9 cellular contexts compared by ENCODE assay signal in genomic region chr14:72613196-72613974, GRCh38.
DNase-seq lines count a peak whose midpoint lies in the region; ATAC-seq and TF ChIP-seq lines count a peak whose summit lies in the region.
"Had no signal": no experiment of that assay in that cellular context is flagged by ENCODE, and none has a peak within 500 bp of the region (broad histone marks: within the 10 kb centered on the region; RNA-seq: fewer than 3 reads in every experiment).

No MANE protein-coding gene starts in this region.

- H3K9ac ChIP-seq in neuronal stem cell (ENCODE audit: low read depth, low read length, poor library complexity) = no peak overlapping the region

- H2BK15ac ChIP-seq in neuronal stem cell (ENCODE audit: low read length) = peak overlapping the region; percentile 40

- H3K14ac ChIP-seq in neuronal stem cell (ENCODE audit: low read length) = no peak overlapping the region

- H3K36me3 ChIP-seq in neuronal stem cell (replicated peaks in 1 of 2; ENCODE audit: control insufficient read depth in 2 of 2, insufficient read depth in 2 of 2, low read length in 2 of 2) (no peaks in the 10 kb centered on the region), A673 (ENCODE audit: insufficient read depth, low read length, poor library complexity, severe bottlenecking) (no peaks in the 10 kb centered on the region)

- H3K4me3 ChIP-seq in fibroblast of mammary gland (ENCODE audit: control insufficient read depth, low read depth, low read length) (no peak overlapping the region), neuronal stem cell (ENCODE audit: low read length in 2 of 2) (no peak overlapping the region), A673 (ENCODE audit: low read depth, low read length, poor library complexity, severe bottlenecking) (no peak overlapping the region)

- intact Hi-C loops in A673 (cut with micrococcal nuclease; ENCODE audit: unreplicated experiment) = no loop called here

- H3K4me2 ChIP-seq in neuronal stem cell (ENCODE audit: insufficient read depth, low read length, poor library complexity, severe bottlenecking) = no peak overlapping the region

- DNase-seq in Daoy (ENCODE audit: low read depth) (peak; percentile 57), NCI-H510A treated with DMSO at 0.1 percent for 48 hours (lab: John Stamatoyannopoulos, UW) (peak; percentile 35), fibroblast of mammary gland (ENCODE audit: low read depth) (peak; percentile 22), neuronal stem cell (ENCODE audit: low spot score) (no peak), A673 (ENCODE audit: low spot score) (no peak), SHP77 treated with DMSO at 0.1 percent for 48 hours (lab: John Stamatoyannopoulos, UW) (no peak), NCI-H82 (lab: John Stamatoyannopoulos, UW) (no peak)

- TF ChIP-seq CTCF in fibroblast of mammary gland (conservative IDR thresholded peaks at IDR 0.05; ENCODE audit: control insufficient read depth, insufficient read depth, low read depth, low read length) (no peak), A673 (conservative IDR thresholded peaks at IDR 0.05; ENCODE audit: low read depth, low read length) (no peak)

- H4K8ac ChIP-seq in neuronal stem cell (ENCODE audit: low read depth, low read length) = no peak overlapping the region

- BruUV-seq in A673 (replicated peaks; lab: Mats Ljungman, UMichigan) = no TSS peak

- H2AFZ ChIP-seq in neuronal stem cell (ENCODE audit: low read length) = peak overlapping the region; percentile 67

- WGBS in neuronal stem cell (ENCODE audit: extremely low coverage in 2 of 2, insufficient read length in 2 of 2, insufficient replicate concordance in 1 of 2), 2 donors = no CpG with 5 or more reads among the region's 13 CpGs

- H3K27ac ChIP-seq in neuronal stem cell (replicated peaks; ENCODE audit: low read length) = no peak overlapping the region
- H3K27ac ChIP-seq in A673 (ENCODE audit: low read depth, low read length, poor library complexity, severe bottlenecking) = no peak overlapping the region
- H3K27ac ChIP-seq: HL-60 had no signal

- H3K18ac ChIP-seq in neuronal stem cell (ENCODE audit: low read length) = no peak overlapping the region

- H3K4me1 ChIP-seq in neuronal stem cell (ENCODE audit: control insufficient read depth in 2 of 2, insufficient read depth in 1 of 2, low read depth in 1 of 2, low read length in 2 of 2) (peaks cover 12 to 22% of the 10 kb centered on the region in 2 donors), A673 (ENCODE audit: insufficient read depth, low read length, poor library complexity, severe bottlenecking) (no peaks in the 10 kb centered on the region)

- no peak overlapping the region for H4K91ac ChIP-seq in neuronal stem cell (ENCODE audit: low read depth, low read length, poor library complexity)

- CTCF ChIA-PET in A673 (lab: Charles Lee) = no interaction called here

- no peaks in the 10 kb centered on the region for H3K27me3 ChIP-seq in neuronal stem cell (ENCODE audit: control insufficient read depth in 3 of 3, insufficient read depth in 3 of 3, low read depth in 1 of 3, low read length in 3 of 3)
- H3K27me3 ChIP-seq in A673 (replicated peaks; ENCODE audit: insufficient read depth, low read depth, low read length, poor library complexity) = no peaks in the 10 kb centered on the region

- POLR2A ChIA-PET in A673 (lab: Charles Lee; ENCODE audit: low non-redundant PET) = no interaction called here

- no peak for ATAC-seq in HG03139 (IDR thresholded peaks at IDR 0.05; ENCODE audit: unreplicated experiment)

- peak overlapping the region; percentile 35 for H3K23ac ChIP-seq in neuronal stem cell (ENCODE audit: low read depth, low read length, poor library complexity)

- H2BK120ac ChIP-seq in neuronal stem cell (ENCODE audit: low read depth, low read length) = no peak overlapping the region

- no peaks in the 10 kb centered on the region for H3K9me3 ChIP-seq in neuronal stem cell (replicated peaks in 1 of 2; ENCODE audit: control insufficient read depth in 2 of 2, insufficient read depth in 1 of 2, low read depth in 1 of 2, low read length in 2 of 2)
- H3K9me3 ChIP-seq in A673 (ENCODE audit: low read depth, low read length, poor library complexity, severe bottlenecking) = no peaks in the 10 kb centered on the region

- H2BK5ac ChIP-seq in neuronal stem cell (ENCODE audit: low read length) = no peak overlapping the region

- peak overlapping the region; percentile 74 for H2AK5ac ChIP-seq in neuronal stem cell (ENCODE audit: low read depth, low read length)

- no peak overlapping the region for H2BK12ac ChIP-seq in neuronal stem cell (ENCODE audit: low read length)

- no peaks in the 10 kb centered on the region for H3K79me1 ChIP-seq in neuronal stem cell (ENCODE audit: low read depth, low read length)

- H3K4ac ChIP-seq in neuronal stem cell (ENCODE audit: low read length) = no peak overlapping the region

Comparison
In these comparisons a context has a peak if more than half of its experiments do, and no peak if none do; other contexts are left out.
1. DNase-seq: peak in Daoy (single experiment), NCI-H510A treated with DMSO at 0.1 percent for 48 hours (single experiment) and fibroblast of mammary gland (single experiment); none in neuronal stem cell (single experiment), A673 (single experiment), SHP77 treated with DMSO at 0.1 percent for 48 hours (single experiment) and NCI-H82 (single experiment).